Comparison of ENCODE assay signal across 31 cellular contexts in the genomic region with DNA sequence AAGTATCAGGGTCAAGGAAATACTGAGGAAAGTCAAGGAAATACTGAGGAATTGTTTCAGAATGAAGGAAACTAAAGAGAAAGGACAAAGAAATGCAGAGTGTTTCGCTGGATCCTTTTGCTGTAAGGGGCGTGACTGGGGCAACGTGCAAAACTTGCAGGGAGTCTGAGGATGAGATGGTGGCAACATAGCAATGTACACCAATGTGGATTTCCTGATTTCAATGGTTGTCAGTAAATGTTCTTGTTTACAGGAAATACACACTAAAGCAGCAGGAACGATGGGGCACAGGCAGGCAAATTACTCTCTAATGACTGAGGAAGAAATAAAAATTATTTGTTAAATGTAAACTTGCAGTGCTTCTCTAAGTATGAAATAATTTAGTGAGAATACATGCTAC. TPM values are rescaled to one million over a fixed set of nuclear protein-coding genes. Genes with fewer than 3 reads are reported as not detected.
DNase-seq lines count a peak whose midpoint lies in the region; ATAC-seq and TF ChIP-seq lines count a peak whose summit lies in the region.
"Had no signal": no experiment of that assay in that cellular context is flagged by ENCODE, and none has a peak within 500 bp of the region (broad histone marks: within the 10 kb centered on the region; RNA-seq: fewer than 3 reads in every experiment).

No MANE protein-coding gene starts in this region.

- H3K9me3 ChIP-seq in endodermal cell (ENCODE audit: control insufficient read depth, low read length) (no peaks in the 10 kb centered on the region), spleen (no peaks in the 10 kb centered on the region), left ventricle myocardium inferior (replicated peaks) (no peaks in the 10 kb centered on the region)
- H3K9me3 ChIP-seq: BLaER1, ovary, SJCRH30, thyroid gland had no signal

- TF ChIP-seq CTCF in activated CD8-positive, alpha-beta T cell treated with anti-CD3 and anti-CD28 coated beads for 36 hours (IDR thresholded peaks at IDR 0.05): no peak
- no peak for TF ChIP-seq CTCF in endodermal cell (conservative IDR thresholded peaks at IDR 0.05)
- TF ChIP-seq CTCF in spleen (IDR thresholded peaks at IDR 0.05 in 8 of 11, conservative IDR thresholded peaks at IDR 0.05 in 3 of 11): no peak
- TF ChIP-seq CTCF in left ventricle myocardium inferior (IDR thresholded peaks at IDR 0.05; ENCODE audit: borderline replicate concordance): no peak
- TF ChIP-seq CTCF in coronary artery (IDR thresholded peaks at IDR 0.05): no peak

- H3K36me3 Mint-ChIP-seq in activated naive CD4-positive, alpha-beta T cell treated with anti-CD3 and anti-CD28 coated beads, Interleukin-2, amount 50 U/mL, for 72 hours: peaks cover 0 to 5% of the 10 kb centered on the region in 2 donors
- peaks cover 37% of the 10 kb centered on the region for H3K36me3 Mint-ChIP-seq in activated CD8-positive, alpha-beta T cell treated with anti-CD3 and anti-CD28 coated beads for 36 hours (ENCODE audit: low read depth)
- peaks cover 48% of the 10 kb centered on the region for H3K36me3 Mint-ChIP-seq in endodermal cell (ENCODE audit: low read depth)

- CTCF ChIA-PET in activated CD8-positive, alpha-beta T cell treated with anti-CD3 and anti-CD28 coated beads for 36 hours (lab: Charles Lee): no interaction called here

- H3K36me3 ChIP-seq in endodermal cell (ENCODE audit: control insufficient read depth, insufficient read depth, low read length) (peaks cover 78% of the 10 kb centered on the region), spleen (peaks cover 8 to 100% (median 92%) of the 10 kb centered on the region in 6 donors), left ventricle myocardium inferior (peaks cover 98% of the 10 kb centered on the region)
- H3K36me3 ChIP-seq: ovary had no signal

- no peak for TF ChIP-seq POLR2A in spleen (IDR thresholded peaks at IDR 0.05)

- no peak overlapping the region for H3K4me3 Mint-ChIP-seq in activated CD8-positive, alpha-beta T cell treated with anti-CD3 and anti-CD28 coated beads for 36 hours
- H3K4me3 Mint-ChIP-seq in endodermal cell: no peak overlapping the region
- H3K4me3 Mint-ChIP-seq: activated naive CD4-positive, alpha-beta T cell treated with anti-CD3 and anti-CD28 coated beads for 36 hours; central memory CD8-positive, alpha-beta T cell; natural killer cell treated with Interleukin-12 subunit alpha and Interleukin-12 subunit beta and Interleukin-15 and Interleukin-18, amount 100 ng/mL, for 72 hours had no signal

- H3K27me3 ChIP-seq in endodermal cell (ENCODE audit: control insufficient read depth, insufficient read depth, low read length, poor library complexity, severe bottlenecking) (no peaks in the 10 kb centered on the region), spleen (replicated peaks in 1 of 7) (no peaks in the 10 kb centered on the region), left ventricle myocardium inferior (ENCODE audit: low read depth) (no peaks in the 10 kb centered on the region)
- H3K27me3 ChIP-seq: BLaER1, foreskin keratinocyte, ovary, SJCRH30, thyroid gland had no signal

- H3K27ac ChIP-seq in endodermal cell (ENCODE audit: low read depth, low read length) (no peak overlapping the region), spleen (peak overlapping the region in 5 of 8 donors; percentile 24 to 74 (median 53)), left ventricle myocardium inferior (replicated peaks) (no peak overlapping the region), coronary artery (no peak overlapping the region)
- H3K27ac ChIP-seq: BLaER1, foreskin keratinocyte, ovary, SJCRH30, thyroid gland had no signal

- peak overlapping the region; percentile 18 to 20 for H3K27ac Mint-ChIP-seq in activated naive CD4-positive, alpha-beta T cell treated with anti-CD3 and anti-CD28 coated beads, Interleukin-2, amount 50 U/mL, for 72 hours
- peak overlapping the region; percentile 77 for H3K27ac Mint-ChIP-seq in activated CD8-positive, alpha-beta T cell treated with anti-CD3 and anti-CD28 coated beads for 36 hours
- peak overlapping the region; percentile 7 for H3K27ac Mint-ChIP-seq in endodermal cell
- H3K27ac Mint-ChIP-seq: activated naive CD4-positive, alpha-beta T cell treated with anti-CD3 and anti-CD28 coated beads for 36 hours; natural killer cell treated with Interleukin-12 subunit alpha and Interleukin-12 subunit beta and Interleukin-15 and Interleukin-18, amount 100 ng/mL, for 72 hours had no signal

- H3K4me1 Mint-ChIP-seq in activated CD8-positive, alpha-beta T cell treated with anti-CD3 and anti-CD28 coated beads for 36 hours (ENCODE audit: low read depth): peaks cover 17% of the 10 kb centered on the region
- no peaks in the 10 kb centered on the region for H3K4me1 Mint-ChIP-seq in endodermal cell

- no peak for DNase-seq in activated naive CD4-positive, alpha-beta T cell treated with anti-CD3 and anti-CD28 coated beads, Interleukin-2, amount 50 U/mL, for 72 hours (ENCODE audit: low spot score in 2 of 2)
- DNase-seq in activated naive CD4-positive, alpha-beta T cell treated with anti-CD3 and anti-CD28 coated beads, Interleukin-2, amount 50 U/mL, for 16 hours: no peak
- DNase-seq in activated CD8-positive, alpha-beta T cell treated with anti-CD3 and anti-CD28 coated beads for 36 hours: no peak
- DNase-seq in endodermal cell (no peak), spleen (no peak), left ventricle myocardium inferior (no peak), coronary artery (ENCODE audit: low spot score) (no peak)
- DNase-seq: ACHN; activated CD4-positive, alpha-beta T cell treated with anti-CD3 and anti-CD28 coated beads, Interleukin-2, amount 50 U/mL, for 1 hour; activated naive CD4-positive, alpha-beta T cell treated with anti-CD3 and anti-CD28 coated beads for 36 hours; activated T-cell treated with anti-CD3 and anti-CD28 coated beads for 4 hours; EL; erythroblast; foreskin keratinocyte; H7; Karpas-422; MV-4-11; NCI-H187; NCI-H2171 treated with DMSO at 0.1 percent for 48 hours; NCI-H524 treated with DMSO at 0.1 percent for 48 hours; ovary; SJCRH30; stimulated activated CD4-positive, alpha-beta T cell treated with anti-CD3 and anti-CD28 coated beads, Interleukin-12 subunit alpha, Interleukin-12 subunit beta, amount 100 ng/mL, for 4 hours; stimulated activated CD4-positive, alpha-beta T cell treated with anti-CD3 and anti-CD28 coated beads, Interleukin-4, amount 100 ng/mL, for 24 hours; stimulated activated naive CD4-positive, alpha-beta T cell treated with Interleukin-2 at 50 U/mL for 16 hours; thyroid gland had no signal

- WGBS in endodermal cell (ENCODE audit: insufficient coverage in 1 of 2, insufficient read length in 1 of 2), 2 experiments: 93% methylated on average over 4 of the region's 4 CpGs
- WGBS in spleen, 5 donors: 43 to 65% (median 56%) methylated on average over 4 of the region's 4 CpGs

- POLR2A ChIA-PET in activated CD8-positive, alpha-beta T cell treated with anti-CD3 and anti-CD28 coated beads for 36 hours (lab: Charles Lee): no interaction called here

- intact Hi-C loops in activated CD8-positive, alpha-beta T cell treated with anti-CD3 and anti-CD28 coated beads for 36 hours (cut with micrococcal nuclease): no loop called here
- intact Hi-C loops in spleen (cut with DNase I; ENCODE audit: low total_unique reads): no loop called here
- intact Hi-C loops in left ventricle myocardium inferior (cut with micrococcal nuclease): loop anchor here (10.0 kb wide), 1 partner anchor 54 kb away; no protein-coding TSS in a partner anchor

- H3K9me3 Mint-ChIP-seq in activated naive CD4-positive, alpha-beta T cell treated with anti-CD3 and anti-CD28 coated beads, Interleukin-2, amount 50 U/mL, for 72 hours: no peaks in the 10 kb centered on the region
- no peaks in the 10 kb centered on the region for H3K9me3 Mint-ChIP-seq in activated CD8-positive, alpha-beta T cell treated with anti-CD3 and anti-CD28 coated beads for 36 hours
- no peaks in the 10 kb centered on the region for H3K9me3 Mint-ChIP-seq in endodermal cell
- H3K9me3 Mint-ChIP-seq: activated naive CD4-positive, alpha-beta T cell treated with anti-CD3 and anti-CD28 coated beads for 36 hours; central memory CD8-positive, alpha-beta T cell; natural killer cell treated with Interleukin-12 subunit alpha and Interleukin-12 subunit beta and Interleukin-15 and Interleukin-18, amount 100 ng/mL, for 72 hours had no signal

- H3K4me3 ChIP-seq in endodermal cell (ENCODE audit: low read length) (no peak overlapping the region), spleen (no peak overlapping the region), left ventricle myocardium inferior (no peak overlapping the region), coronary artery (no peak overlapping the region)
- H3K4me3 ChIP-seq: BLaER1, ovary, SJCRH30, thyroid gland had no signal

- no peak overlapping the region for H3K9ac ChIP-seq in endodermal cell (ENCODE audit: extremely low read depth, low read length, poor library complexity, severe bottlenecking)
- H3K9ac ChIP-seq: BLaER1 had no signal

- ATAC-seq in activated naive CD4-positive, alpha-beta T cell treated with anti-CD3 and anti-CD28 coated beads, Interleukin-2, amount 50 U/mL, for 72 hours: no peak
- no peak for ATAC-seq in activated CD8-positive, alpha-beta T cell treated with anti-CD3 and anti-CD28 coated beads for 36 hours
- no peak for ATAC-seq in HG03354 (IDR thresholded peaks at IDR 0.05; ENCODE audit: poor library complexity, severe bottlenecking, unreplicated experiment)
- ATAC-seq: foreskin keratinocyte; left lobe of liver; natural killer cell treated with Interleukin-12 subunit alpha and Interleukin-12 subunit beta and Interleukin-15 and Interleukin-18, amount 100 ng/mL, for 72 hours had no signal

- H3K4me1 ChIP-seq in endodermal cell (ENCODE audit: control insufficient read depth, insufficient read depth, low read length) (no peaks in the 10 kb centered on the region), spleen (peaks cover 0 to 28% (median 8%) of the 10 kb centered on the region in 6 donors), left ventricle myocardium inferior (no peaks in the 10 kb centered on the region)
- H3K4me1 ChIP-seq: BLaER1, foreskin keratinocyte, SJCRH30, thyroid gland had no signal

- no peaks in the 10 kb centered on the region for H3K27me3 Mint-ChIP-seq in activated CD8-positive, alpha-beta T cell treated with anti-CD3 and anti-CD28 coated beads for 36 hours
- H3K27me3 Mint-ChIP-seq in endodermal cell (ENCODE audit: insufficient read depth): no peaks in the 10 kb centered on the region
- H3K27me3 Mint-ChIP-seq: central memory CD8-positive, alpha-beta T cell; natural killer cell treated with Interleukin-12 subunit alpha and Interleukin-12 subunit beta and Interleukin-15 and Interleukin-18, amount 100 ng/mL, for 72 hours had no signal

RNA-seq across cellular contexts. Expression of a gene that starts 34.4 kb away (rescaled TPM):
- total RNA-seq in activated naive CD4-positive, alpha-beta T cell treated with anti-CD3 and anti-CD28 coated beads, Interleukin-2, amount 50 U/mL, for 72 hours: 10 to 100 TPM; 37.0 to 50.0 TPM
- total RNA-seq in activated CD8-positive, alpha-beta T cell treated with anti-CD3 and anti-CD28 coated beads for 36 hours: 10 to 100 TPM; 28.1 to 30.6 TPM
- total RNA-seq in endodermal cell: 10 to 100 TPM; 21.5 to 29.4 TPM
- 15.0 TPM for polyA plus RNA-seq in endodermal cell (2013, experiment 1 of 2)
- polyA plus RNA-seq in endodermal cell (2013, experiment 2 of 2): 14.1 TPM
- 100 to 1,000 TPM in 6 of 7 donors, 10 to 100 TPM in 1; 70.1 to 153 (median 111) TPM for total RNA-seq in spleen
- 10 to 100 TPM in 1 of 3 donors, 1 to 10 TPM in 2; 5.3 to 12.7 (median 5.5) TPM for polyA plus RNA-seq in spleen
- total RNA-seq in left ventricle myocardium inferior: 29.9 TPM

RNA-seq across cellular contexts. Expression of a gene that starts 34.6 kb away (rescaled TPM):
- total RNA-seq in activated naive CD4-positive, alpha-beta T cell treated with anti-CD3 and anti-CD28 coated beads, Interleukin-2, amount 50 U/mL, for 72 hours: 10 to 100 TPM in 1 of 2 donors, 1 to 10 TPM in 1; 2.6 to 10.6 TPM
- total RNA-seq in activated CD8-positive, alpha-beta T cell treated with anti-CD3 and anti-CD28 coated beads for 36 hours: 1 to 10 TPM; 7.1 to 8.1 TPM
- 1 to 10 TPM; 6.7 to 6.8 TPM for total RNA-seq in endodermal cell
- polyA plus RNA-seq in endodermal cell (2013, experiment 1 of 2): 18.3 TPM
- 15.6 TPM for polyA plus RNA-seq in endodermal cell (2013, experiment 2 of 2)
- total RNA-seq in spleen: 10 to 100 TPM in 6 of 7 donors, 1 to 10 TPM in 1; 7.5 to 24.7 (median 16.3) TPM
- 10 to 100 TPM in 2 of 3 donors, 1 to 10 TPM in 1; 9.7 to 14.7 (median 11.0) TPM for polyA plus RNA-seq in spleen
- total RNA-seq in left ventricle myocardium inferior: 6.7 TPM

Comparison
In these comparisons a context has a peak if more than half of its experiments do, and no peak if none do; other contexts are left out.
1. H3K27ac Mint-ChIP-seq: peak in every context shown above with its lines; median percentile 77 in activated CD8-positive, alpha-beta T cell treated with anti-CD3 and anti-CD28 coated beads for 36 hours; 19 in activated naive CD4-positive, alpha-beta T cell treated with anti-CD3 and anti-CD28 coated beads, Interleukin-2, amount 50 U/mL, for 72 hours; 7 in endodermal cell.
2. H3K27ac ChIP-seq: peak in spleen (5 of 8); none in endodermal cell (single experiment), left ventricle myocardium inferior (single experiment) and coronary artery (0 of 2).